ENCODE assay signal across 1 cellular context in genomic region chr2:29311458-29311857, GRCh38.
TF ChIP-seq lines count a peak whose summit lies in the region.

No MANE protein-coding gene starts in this region.

TF ChIP-seq in H1, 55 proteins besides CTCF, POLR2A, EP300 and RAD21:
- no peak for TF ChIP-seq TCF12 (IDR thresholded peaks at IDR 0.05; ENCODE audit: low read depth, low read length)
- no peak for TF ChIP-seq YY1 (IDR thresholded peaks at IDR 0.05; ENCODE audit: low read depth, low read length)
- no peak for TF ChIP-seq GABPA (IDR thresholded peaks at IDR 0.05; ENCODE audit: borderline replicate concordance, insufficient read depth, low read length)
- TF ChIP-seq SIX5 (IDR thresholded peaks at IDR 0.05; ENCODE audit: low read depth, low read length): no peak
- no peak for TF ChIP-seq TEAD4 (IDR thresholded peaks at IDR 0.05; ENCODE audit: low read depth, low read length)
- no peak for TF ChIP-seq CHD2 (IDR thresholded peaks at IDR 0.05; ENCODE audit: low read length)
- TF ChIP-seq BRCA1 (IDR thresholded peaks at IDR 0.05; ENCODE audit: low read depth, low read length): no peak
- no peak for TF ChIP-seq SAP30 (IDR thresholded peaks at IDR 0.05; ENCODE audit: insufficient read depth, insufficient replicate concordance, low read length)
- no peak for TF ChIP-seq CEBPB (IDR thresholded peaks at IDR 0.05; ENCODE audit: low read depth, low read length)
- no peak for TF ChIP-seq SIN3A (conservative IDR thresholded peaks at IDR 0.05 in 1 of 2, IDR thresholded peaks at IDR 0.05 in 1 of 2; ENCODE audit: low read depth in 1 of 2, low read length in 2 of 2)
- TF ChIP-seq FOSL1 (IDR thresholded peaks at IDR 0.05; ENCODE audit: insufficient read depth, low read depth, low read length): no peak
- TF ChIP-seq GTF2F1 (IDR thresholded peaks at IDR 0.05; ENCODE audit: borderline replicate concordance, low read depth, low read length): no peak
- no peak for TF ChIP-seq CBX8 (IDR thresholded peaks at IDR 0.05; ENCODE audit: borderline replicate concordance, low read depth, low read length)
- TF ChIP-seq HDAC6 (IDR thresholded peaks at IDR 0.05; ENCODE audit: low read depth, low read length): no peak
- no peak for TF ChIP-seq ZNF274 (IDR thresholded peaks at IDR 0.05; ENCODE audit: borderline replicate concordance, extremely low read depth, low read length)
- TF ChIP-seq KDM4A (IDR thresholded peaks at IDR 0.05; ENCODE audit: low read depth, low read length, severe bottlenecking): no peak
